Comparison of ENCODE assay signal across 9 cellular contexts in genomic region chrX:41337140-41337539, GRCh38. TPM values are rescaled to one million over a fixed set of nuclear protein-coding genes. Genes with fewer than 3 reads are reported as not detected.
DNase-seq lines count a peak whose midpoint lies in the region; ATAC-seq, FAIRE-seq and TF ChIP-seq lines count a peak whose summit lies in the region.
"Had no signal": no experiment of that assay in that cellular context is flagged by ENCODE, and none has a peak within 500 bp of the region (broad histone marks: within the 10 kb centered on the region; RNA-seq: fewer than 3 reads in every experiment).

No MANE protein-coding gene starts in this region.

- H3K4me3 ChIP-seq in K562 (peak overlapping the region; percentile 97; the same call in 1 of the 2 replicates), mesenchymal stem cell (ENCODE audit: insufficient read depth in 1 of 2, low read depth in 1 of 2, low read length in 2 of 2) (peak overlapping the region in 1 of 2 experiments; percentile 97), aorta (ENCODE audit: low read length in 2 of 2) (peak overlapping the region; percentile 36 to 59)

- TF ChIP-seq RAD21 in K562 (CRISPR knock-in tag; conservative IDR thresholded peaks at IDR 0.05 in 1 of 2, IDR thresholded peaks at IDR 0.05 in 1 of 2), result no peak

- peaks cover 61% of the 10 kb centered on the region for H3K36me3 Mint-ChIP-seq in stimulated activated naive CD8-positive, alpha-beta T cell treated with anti-CD3 and anti-CD28 coated beads, Interleukin-15, Interleukin-2, amounts not matched to agents 100 ng/mL and 50 ng/mL, for 24 hours (ENCODE audit: low read depth)

- WGBS in K562 (ENCODE audit: insufficient coverage, low coverage, missing lambda C conversion rate), result 54% methylated on average over 1 of the region's 1 CpG
- WGBS in mesenchymal stem cell, result 100% methylated on average over 1 of the region's 1 CpG
- 19 to 57% methylated on average over 1 of the region's 1 CpG for WGBS in aorta, 2 donors

- H3K27me3 ChIP-seq in K562 (ENCODE audit: control insufficient read depth in 2 of 2, insufficient read depth in 2 of 2, low read length in 2 of 2) (no peaks in the 10 kb centered on the region), mesenchymal stem cell (ENCODE audit: control insufficient read depth in 1 of 2, insufficient read depth in 1 of 2, low read length in 2 of 2) (no peaks in the 10 kb centered on the region), aorta (ENCODE audit: control insufficient read depth in 1 of 2, insufficient read depth in 2 of 2, low read length in 1 of 2) (no peaks in the 10 kb centered on the region)

- H3K36me3 ChIP-seq in K562 (ENCODE audit: control insufficient read depth, insufficient read depth, low read length) (peaks cover 69% of the 10 kb centered on the region), mesenchymal stem cell (ENCODE audit: control insufficient read depth in 1 of 2, insufficient read depth in 2 of 2, low read depth in 1 of 2, low read length in 2 of 2) (peaks cover 0 to 49% of the 10 kb centered on the region in 2 experiments), aorta (ENCODE audit: control insufficient read depth in 1 of 2, insufficient read depth in 2 of 2, low read length in 1 of 2) (peaks cover 0 to under 1% of the 10 kb centered on the region in 2 donors)

- no peak for TF ChIP-seq EP300 in K562 (IDR thresholded peaks at IDR 0.05; ENCODE audit: low read length)

- no peak overlapping the region for H3K23ac ChIP-seq in mesenchymal stem cell (ENCODE audit: low read length in 2 of 2)

- no peaks in the 10 kb centered on the region for H3K9me3 ChIP-seq in K562 (replicated peaks; ENCODE audit: control insufficient read depth, insufficient read depth, low read depth, low read length)
- no peaks in the 10 kb centered on the region for H3K9me3 ChIP-seq in mesenchymal stem cell (ENCODE audit: control insufficient read depth, low read length)
- no peaks in the 10 kb centered on the region for H3K9me3 ChIP-seq in aorta (ENCODE audit: control insufficient read depth, low read length)

- H3K27ac ChIP-seq in K562 (ENCODE audit: extremely low read depth, low read depth, low read length) (no peak overlapping the region; the same call in 2 of the 3 replicates), mesenchymal stem cell (ENCODE audit: low read length, poor library complexity, severe bottlenecking) (no peak overlapping the region), aorta (ENCODE audit: low read depth in 1 of 2, low read length in 2 of 2) (no peak overlapping the region)

- no peak overlapping the region for H2BK12ac ChIP-seq in mesenchymal stem cell (ENCODE audit: low read length in 2 of 2)

- POLR2A ChIA-PET in K562 (lab: Yijun Ruan, JAX), result interaction anchor here (0.7 to 2.1 kb wide), 7 partner anchors 10 to 105 kb away, joined by 3 to 8 read pairs (median 4); no protein-coding TSS in a partner anchor

- H3K14ac ChIP-seq in mesenchymal stem cell (ENCODE audit: low read length in 2 of 2), result no peak overlapping the region

- no peak overlapping the region for H4K91ac ChIP-seq in mesenchymal stem cell (ENCODE audit: low read length)

- DNase-seq in stimulated activated naive CD8-positive, alpha-beta T cell treated with anti-CD3 and anti-CD28 coated beads, Interleukin-15, Interleukin-2, amounts not matched to agents 100 U/mL and 50 U/mL, for 24 hours, result no peak
- DNase-seq in K562 (ENCODE audit: extremely low read depth in 1 of 4, low spot score in 3 of 4) (peak in 1 of 4 experiments; percentile 4), mesenchymal stem cell (no peak), aorta (no peak), NCI-H1105 (lab: John Stamatoyannopoulos, UW) (no peak)
- no peak for DNase-seq in effector CD8-positive, alpha-beta T cell (lab: John Stamatoyannopoulos, UW)

- H2BK15ac ChIP-seq in mesenchymal stem cell (ENCODE audit: low read depth, poor library complexity, severe bottlenecking), result no peak overlapping the region

- TF ChIP-seq POLR2A in K562 (conservative IDR thresholded peaks at IDR 0.05), result no peak

- intact Hi-C loops in K562 (cut with micrococcal nuclease) (no loop called here), aorta (cut with DNase I) (no loop called here)

- peak overlapping the region; percentile 83 for H3K27ac Mint-ChIP-seq in stimulated activated naive CD8-positive, alpha-beta T cell treated with anti-CD3 and anti-CD28 coated beads, Interleukin-15, Interleukin-2, amounts not matched to agents 100 ng/mL and 50 ng/mL, for 24 hours

- in situ Hi-C loops in K562 (cut with MboI), result loop anchor here (10.0 kb wide), 1 partner anchor 108 kb away; the partner anchor contains the start of gene NYX

- no peak overlapping the region for H2AK5ac ChIP-seq in mesenchymal stem cell (ENCODE audit: low read length, severe bottlenecking)

- H3K9ac ChIP-seq in K562 (ENCODE audit: insufficient read depth in 1 of 2, low read depth in 2 of 2, low read length in 2 of 2) (peak overlapping the region in 1 of 2 experiments; percentile 94; a peak in 1 of 4 replicates), mesenchymal stem cell (ENCODE audit: low read length) (peak overlapping the region; percentile 100)

- H3K4ac ChIP-seq in mesenchymal stem cell (ENCODE audit: low read depth in 1 of 2, low read length in 2 of 2), result no peak overlapping the region

- no peak for TF ChIP-seq CTCF in K562 (IDR thresholded peaks at IDR 0.05 in 2 of 3, conservative IDR thresholded peaks at IDR 0.05 in 1 of 3; ENCODE audit: insufficient read depth in 2 of 3, low read depth in 1 of 3, low read length in 3 of 3)

- no peak overlapping the region for H4K8ac ChIP-seq in mesenchymal stem cell (ENCODE audit: low read length)

- H2BK5ac ChIP-seq in mesenchymal stem cell (ENCODE audit: low read depth, low read length, poor library complexity, severe bottlenecking), result no peak overlapping the region

- H2AFZ ChIP-seq in K562 (ENCODE audit: low read depth, low read length) (no peak overlapping the region), mesenchymal stem cell (ENCODE audit: low read depth, low read length) (no peak overlapping the region)

- no peak for ATAC-seq in stimulated activated naive CD8-positive, alpha-beta T cell treated with anti-CD3 and anti-CD28 coated beads, Interleukin-15, Interleukin-2, amounts not matched to agents 100 U/mL and 50 U/mL, for 24 hours
- no peak for ATAC-seq in K562
- ATAC-seq in aorta (ENCODE audit: low FRiP score), result no peak
- ATAC-seq in GM21737 (IDR thresholded peaks at IDR 0.05; ENCODE audit: unreplicated experiment), result no peak

- peaks cover 92% of the 10 kb centered on the region for H3K79me2 ChIP-seq in K562 (ENCODE audit: control insufficient read depth, insufficient read depth, low read length)

- H3K4me1 ChIP-seq in K562 (replicated peaks in 1 of 2; ENCODE audit: control insufficient read depth in 2 of 2, insufficient read depth in 2 of 2, low read length in 2 of 2) (peaks cover 4 to 16% of the 10 kb centered on the region in 2 experiments; a peak in 3 of 5 replicates), mesenchymal stem cell (ENCODE audit: control insufficient read depth, insufficient read depth, low read depth, low read length) (no peaks in the 10 kb centered on the region), aorta (ENCODE audit: control insufficient read depth in 1 of 2, insufficient read depth in 2 of 2, low read length in 2 of 2) (peaks cover 0 to 4% of the 10 kb centered on the region in 2 donors)

- H3K27me3 Mint-ChIP-seq in stimulated activated naive CD8-positive, alpha-beta T cell treated with anti-CD3 and anti-CD28 coated beads, Interleukin-15, Interleukin-2, amounts not matched to agents 100 ng/mL and 50 ng/mL, for 24 hours, result no peaks in the 10 kb centered on the region

- no peak overlapping the region for H2BK120ac ChIP-seq in mesenchymal stem cell (ENCODE audit: low read depth, low read length)

- no peaks in the 10 kb centered on the region for H3K9me3 Mint-ChIP-seq in stimulated activated naive CD8-positive, alpha-beta T cell treated with anti-CD3 and anti-CD28 coated beads, Interleukin-15, Interleukin-2, amounts not matched to agents 100 ng/mL and 50 ng/mL, for 24 hours

- H3K4me3 Mint-ChIP-seq in stimulated activated naive CD8-positive, alpha-beta T cell treated with anti-CD3 and anti-CD28 coated beads, Interleukin-15, Interleukin-2, amounts not matched to agents 100 ng/mL and 50 ng/mL, for 24 hours, result peak overlapping the region; percentile 93

- CTCF ChIA-PET in K562 (lab: Yijun Ruan, JAX; ENCODE audit: low intra/inter-chr PET ratio), result no interaction called here

- no peaks in the 10 kb centered on the region for H3K79me1 ChIP-seq in mesenchymal stem cell (replicated peaks; ENCODE audit: low read length, poor library complexity, severe bottlenecking)

- no peak overlapping the region for H3K18ac ChIP-seq in mesenchymal stem cell (ENCODE audit: low read depth in 1 of 2, low read length in 2 of 2)

- FAIRE-seq in K562 (lab: Jason Lieb, UNC), result no peak
- FAIRE-seq: islet of Langerhans had no signal

- H3K4me1 Mint-ChIP-seq in stimulated activated naive CD8-positive, alpha-beta T cell treated with anti-CD3 and anti-CD28 coated beads, Interleukin-15, Interleukin-2, amounts not matched to agents 100 ng/mL and 50 ng/mL, for 24 hours (ENCODE audit: low read depth), result peaks cover 42% of the 10 kb centered on the region

- BruUV-seq in K562 (replicated peaks; lab: Mats Ljungman, UMichigan), result no TSS peak

- H3K4me2 ChIP-seq in K562 (ENCODE audit: insufficient read depth, low read length) (peak overlapping the region; percentile 97), mesenchymal stem cell (ENCODE audit: low read length, poor library complexity, severe bottlenecking) (peak overlapping the region; percentile 3)

- peaks cover 63% of the 10 kb centered on the region for H4K20me1 ChIP-seq in K562 (replicated peaks; ENCODE audit: control insufficient read depth, insufficient read depth, low read length)

- peaks cover 10% of the 10 kb centered on the region for H3K9me1 ChIP-seq in K562 (ENCODE audit: control insufficient read depth, insufficient read depth, low read length)

RNA-seq across cellular contexts. Expression of gene DDX3X, which starts 3.2 kb away (rescaled TPM):
- 184 and 523 TPM in 2 replicates for total RNA-seq in K562 (2011; cell fraction: chromatin; rRNA removed; ENCODE audit: low replicate concordance)
- 105 and 114 TPM in 2 replicates for total RNA-seq in K562 (2011; cell fraction: nucleolus; rRNA removed)
- total RNA-seq in K562 (2011; cell fraction: nucleoplasm; rRNA removed), result 219 and 321 TPM in 2 replicates
- total RNA-seq in K562 (2014; rRNA removed) (132 and 138 TPM in 2 replicates), K562 (2014; rRNA removed; fragmentation: Illumina TruSeq; extraction: Trizol) (156 and 177 TPM in 2 replicates), K562 (2015; rRNA removed; fragmentation: Illumina TruSeq; extraction: Trizol) (119 and 132 TPM in 2 replicates), K562 (2021) (213 and 232 TPM in 2 replicates), aorta (100 to 1,000 TPM; 361 to 465 TPM)
- polyA plus RNA-seq in K562 (2011; rRNA removed) (66.2 and 106 TPM in 2 replicates), K562 (2014; fragmentation: Illumina TruSeq; extraction: Trizol) (168 and 178 TPM in 2 replicates), K562 (2014; fragmentation: Nextera tagmentation; extraction: Ambion mirVana) (100 to 1,000 TPM in 1 of 2 experiments, 10 to 100 TPM in 1; 51.3 to 119 TPM), K562 (2014; rRNA removed) (138 and 150 TPM in 2 replicates), aorta (100 to 1,000 TPM in 1 of 2 donors, 10 to 100 TPM in 1; 65.0 to 133 TPM)
- polyA plus RNA-seq in K562 (2011; cell fraction: cytosol; rRNA removed), result 26.7 and 35.7 TPM in 2 replicates
- polyA plus RNA-seq in K562 (2011; cell fraction: nucleus; rRNA removed), result 67.8 and 77.0 TPM in 2 replicates
- 92.5 and 137 TPM in 2 replicates for polyA plus RNA-seq in K562 (2012)
- polyA minus RNA-seq in K562 (2011; rRNA and poly(A)+ RNA removed), result 207 and 251 TPM in 2 replicates
- 78.8 and 134 TPM in 2 replicates for polyA minus RNA-seq in K562 (2011; cell fraction: cytosol; rRNA and poly(A)+ RNA removed)
- 130 and 179 TPM in 2 replicates for polyA minus RNA-seq in K562 (2011; cell fraction: nucleus; rRNA and poly(A)+ RNA removed)
- 115 TPM for polyA plus RNA-seq in mesenchymal stem cell (2013, experiment 1 of 2)
- polyA plus RNA-seq in mesenchymal stem cell (2013, experiment 2 of 2), result 113 TPM
